Comparison of ENCODE assay signal across 1 cellular context in genomic region chr5:158534203-158534602, GRCh38.
TF ChIP-seq lines count a peak whose summit lies in the region.

No MANE protein-coding gene starts in this region.

TF ChIP-seq in GM23338, 12 proteins besides CTCF, POLR2A, EP300 and RAD21 (continued from another document):
- TF ChIP-seq ETS1 (IDR thresholded peaks at IDR 0.05) (no peak), ZNF114 (CRISPR knock-in tag; IDR thresholded peaks at IDR 0.05) (no peak), STAT1 (IDR thresholded peaks at IDR 0.05; ENCODE audit: unreplicated experiment) (no peak), ZNF331 (CRISPR knock-in tag; IDR thresholded peaks at IDR 0.05; ENCODE audit: low read depth) (no peak), POLR2AphosphoS5 (IDR thresholded peaks at IDR 0.05; ENCODE audit: low read depth) (no peak)
